2 cellular contexts compared by ENCODE assay signal in the genomic region with DNA sequence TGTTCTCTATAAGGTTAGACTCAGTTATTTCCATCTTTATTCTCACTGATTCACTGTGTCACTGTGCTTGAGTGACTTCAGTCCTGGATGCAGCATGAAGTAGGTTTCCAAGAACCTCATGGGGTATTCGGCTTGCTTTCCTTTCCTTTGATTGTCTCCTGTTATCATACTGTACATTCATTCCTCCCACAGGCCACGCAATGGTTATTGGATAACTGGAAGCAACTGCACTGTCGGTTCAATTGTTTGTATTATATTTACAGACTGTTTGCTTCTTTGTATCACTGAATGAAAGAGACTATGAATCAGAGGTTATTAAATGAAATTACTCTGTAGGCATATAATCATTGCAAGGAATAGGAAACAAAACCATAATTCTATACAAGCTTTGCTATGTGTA.
A peak's percentile ranks its signal among the peaks of the same experiment; 100 is the strongest.
TF ChIP-seq lines count a peak whose summit lies in the region.

No MANE protein-coding gene starts in this region.

TF ChIP-seq in A549, 52 proteins besides CTCF, POLR2A, EP300 and RAD21 (continued from another document):
- no peak for TF ChIP-seq HES2 (IDR thresholded peaks at IDR 0.05)
- TF ChIP-seq MAFK (IDR thresholded peaks at IDR 0.05; ENCODE audit: partially characterized antibody): no peak
- TF ChIP-seq HOXB13 (CRISPR knock-in tag; IDR thresholded peaks at IDR 0.05; ENCODE audit: low read depth): no peak
- peak; percentile 34; the same call in 1 of the 2 replicates for TF ChIP-seq FOSL2 (IDR thresholded peaks at IDR 0.05)
- TF ChIP-seq FOSL2 (CRISPR knock-in tag; IDR thresholded peaks at IDR 0.05): peak; percentile 37; the same call in 1 of the 2 replicates
- TF ChIP-seq RFX5 (IDR thresholded peaks at IDR 0.05): no peak
- TF ChIP-seq, protein P1, sequence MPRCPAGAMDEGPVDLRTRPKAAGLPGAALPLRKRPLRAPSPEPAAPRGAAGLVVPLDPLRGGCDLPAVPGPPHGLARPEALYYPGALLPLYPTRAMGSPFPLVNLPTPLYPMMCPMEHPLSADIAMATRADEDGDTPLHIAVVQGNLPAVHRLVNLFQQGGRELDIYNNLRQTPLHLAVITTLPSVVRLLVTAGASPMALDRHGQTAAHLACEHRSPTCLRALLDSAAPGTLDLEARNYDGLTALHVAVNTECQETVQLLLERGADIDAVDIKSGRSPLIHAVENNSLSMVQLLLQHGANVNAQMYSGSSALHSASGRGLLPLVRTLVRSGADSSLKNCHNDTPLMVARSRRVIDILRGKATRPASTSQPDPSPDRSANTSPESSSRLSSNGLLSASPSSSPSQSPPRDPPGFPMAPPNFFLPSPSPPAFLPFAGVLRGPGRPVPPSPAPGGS (IDR thresholded peaks at IDR 0.05): no peak
- no peak for TF ChIP-seq RARB (CRISPR knock-in tag; IDR thresholded peaks at IDR 0.05)
- TF ChIP-seq CEBPB (IDR thresholded peaks at IDR 0.05): peak in 1 of 2 experiments; percentile 48; a peak in 1 of 4 replicates
- no peak for TF ChIP-seq KDM5A (IDR thresholded peaks at IDR 0.05)
- TF ChIP-seq GATA3 (IDR thresholded peaks at IDR 0.05; ENCODE audit: borderline replicate concordance): peak; percentile 84; the same call in 1 of the 2 replicates
- no peak for TF ChIP-seq SREBF2 (IDR thresholded peaks at IDR 0.05)

TF ChIP-seq in K562, 482 proteins besides CTCF, POLR2A, EP300 and RAD21 (continued from another document):
- TF ChIP-seq, protein P2, sequence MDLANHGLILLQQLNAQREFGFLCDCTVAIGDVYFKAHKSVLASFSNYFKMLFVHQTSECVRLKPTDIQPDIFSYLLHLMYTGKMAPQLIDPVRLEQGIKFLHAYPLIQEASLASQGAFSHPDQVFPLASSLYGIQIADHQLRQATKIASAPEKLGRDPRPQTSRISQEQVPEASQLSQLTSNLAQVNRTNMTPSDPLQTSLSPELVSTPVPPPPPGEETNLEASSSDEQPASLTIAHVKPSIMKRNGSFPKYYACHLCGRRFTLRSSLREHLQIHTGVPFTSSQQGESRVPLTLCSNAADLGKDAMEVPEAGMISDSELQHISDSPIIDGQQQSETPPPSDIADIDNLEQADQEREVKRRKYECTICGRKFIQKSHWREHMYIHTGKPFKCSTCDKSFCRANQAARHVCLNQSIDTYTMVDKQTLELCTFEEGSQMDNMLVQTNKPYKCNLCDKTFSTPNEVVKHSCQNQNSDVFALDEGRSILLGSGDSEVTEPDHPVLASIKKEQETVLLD (IDR thresholded peaks at IDR 0.05): no peak
- peak; percentile 83 for TF ChIP-seq TCF3 (CRISPR knock-in tag; IDR thresholded peaks at IDR 0.05)
- peak; percentile 38; the same call in 1 of the 2 replicates for TF ChIP-seq TEAD4 (IDR thresholded peaks at IDR 0.05; ENCODE audit: low read length)
- no peak for TF ChIP-seq TEAD4 (CRISPR knock-in tag; IDR thresholded peaks at IDR 0.05; ENCODE audit: borderline replicate concordance)
- no peak for TF ChIP-seq XRCC4 (IDR thresholded peaks at IDR 0.05; ENCODE audit: extremely low read depth, insufficient read depth, insufficient read length)
- TF ChIP-seq CBFA2T2 (conservative IDR thresholded peaks at IDR 0.05): peak; percentile 41; the same call in 1 of the 2 replicates
- peak; percentile 71 for TF ChIP-seq CBFA2T3 (IDR thresholded peaks at IDR 0.05)
- TF ChIP-seq TBL1XR1 (IDR thresholded peaks at IDR 0.05; ENCODE audit: low read length in 2 of 2): 0 out of 4 replicates have a peak, but pooled peaks of 1 of the 2 experiments have one; percentile 18
- peak; percentile 79 for TF ChIP-seq ARID1B (IDR thresholded peaks at IDR 0.05)
- TF ChIP-seq ZNF668 (CRISPR knock-in tag; IDR thresholded peaks at IDR 0.05): no peak
- TF ChIP-seq, protein P3, sequence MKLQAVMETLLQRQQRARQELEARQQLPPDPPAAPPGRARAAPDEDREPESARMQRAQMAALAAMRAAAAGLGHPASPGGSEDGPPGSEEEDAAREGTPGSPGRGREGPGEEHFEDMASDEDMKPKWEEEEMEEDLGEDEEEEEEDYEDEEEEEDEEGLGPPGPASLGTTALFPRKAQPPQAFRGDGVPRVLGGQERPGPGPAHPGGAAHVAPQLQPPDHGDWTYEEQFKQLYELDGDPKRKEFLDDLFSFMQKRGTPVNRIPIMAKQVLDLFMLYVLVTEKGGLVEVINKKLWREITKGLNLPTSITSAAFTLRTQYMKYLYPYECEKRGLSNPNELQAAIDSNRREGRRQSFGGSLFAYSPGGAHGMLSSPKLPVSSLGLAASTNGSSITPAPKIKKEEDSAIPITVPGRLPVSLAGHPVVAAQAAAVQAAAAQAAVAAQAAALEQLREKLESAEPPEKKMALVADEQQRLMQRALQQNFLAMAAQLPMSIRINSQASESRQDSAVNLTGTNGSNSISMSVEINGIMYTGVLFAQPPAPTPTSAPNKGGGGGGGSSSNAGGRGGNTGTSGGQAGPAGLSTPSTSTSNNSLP (IDR thresholded peaks at IDR 0.05; ENCODE audit: borderline replicate concordance, low read depth, low read length): 0 out of 2 replicates have a peak, but pooled peaks have one; percentile 29
- 0 out of 2 replicates have a peak, but pooled peaks have one; percentile 28 for TF ChIP-seq GTF2E2 (tag; IDR thresholded peaks at IDR 0.05)
- TF ChIP-seq TAF1 (IDR thresholded peaks at IDR 0.05; ENCODE audit: control insufficient read depth, extremely low read depth, insufficient read depth, low read length, severe bottlenecking): no peak
- TF ChIP-seq SMARCE1 (IDR thresholded peaks at IDR 0.05): no peak
- TF ChIP-seq NCOR1 (IDR thresholded peaks at IDR 0.05): peak; percentile 61
- TF ChIP-seq, protein P4, sequence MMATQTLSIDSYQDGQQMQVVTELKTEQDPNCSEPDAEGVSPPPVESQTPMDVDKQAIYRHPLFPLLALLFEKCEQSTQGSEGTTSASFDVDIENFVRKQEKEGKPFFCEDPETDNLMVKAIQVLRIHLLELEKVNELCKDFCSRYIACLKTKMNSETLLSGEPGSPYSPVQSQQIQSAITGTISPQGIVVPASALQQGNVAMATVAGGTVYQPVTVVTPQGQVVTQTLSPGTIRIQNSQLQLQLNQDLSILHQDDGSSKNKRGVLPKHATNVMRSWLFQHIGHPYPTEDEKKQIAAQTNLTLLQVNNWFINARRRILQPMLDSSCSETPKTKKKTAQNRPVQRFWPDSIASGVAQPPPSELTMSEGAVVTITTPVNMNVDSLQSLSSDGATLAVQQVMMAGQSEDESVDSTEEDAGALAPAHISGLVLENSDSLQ (IDR thresholded peaks at IDR 0.05): peak; percentile 12; the same call in 1 of the 2 replicates
- peak; percentile 58 for TF ChIP-seq FOSL1 (tag; conservative IDR thresholded peaks at IDR 0.05)
- 0 out of 4 replicates have a peak, but pooled peaks of 1 of the 2 experiments have one; percentile 25 for TF ChIP-seq KDM1A (IDR thresholded peaks at IDR 0.05)
- peak; percentile 28; the same call in 1 of the 2 replicates for TF ChIP-seq JUND (IDR thresholded peaks at IDR 0.05; ENCODE audit: borderline replicate concordance, low read depth, low read length)
- TF ChIP-seq JUND (tag; IDR thresholded peaks at IDR 0.05; ENCODE audit: borderline replicate concordance, low read depth, low read length): peak; percentile 44; the same call in 1 of the 3 replicates
- TF ChIP-seq, protein P5, sequence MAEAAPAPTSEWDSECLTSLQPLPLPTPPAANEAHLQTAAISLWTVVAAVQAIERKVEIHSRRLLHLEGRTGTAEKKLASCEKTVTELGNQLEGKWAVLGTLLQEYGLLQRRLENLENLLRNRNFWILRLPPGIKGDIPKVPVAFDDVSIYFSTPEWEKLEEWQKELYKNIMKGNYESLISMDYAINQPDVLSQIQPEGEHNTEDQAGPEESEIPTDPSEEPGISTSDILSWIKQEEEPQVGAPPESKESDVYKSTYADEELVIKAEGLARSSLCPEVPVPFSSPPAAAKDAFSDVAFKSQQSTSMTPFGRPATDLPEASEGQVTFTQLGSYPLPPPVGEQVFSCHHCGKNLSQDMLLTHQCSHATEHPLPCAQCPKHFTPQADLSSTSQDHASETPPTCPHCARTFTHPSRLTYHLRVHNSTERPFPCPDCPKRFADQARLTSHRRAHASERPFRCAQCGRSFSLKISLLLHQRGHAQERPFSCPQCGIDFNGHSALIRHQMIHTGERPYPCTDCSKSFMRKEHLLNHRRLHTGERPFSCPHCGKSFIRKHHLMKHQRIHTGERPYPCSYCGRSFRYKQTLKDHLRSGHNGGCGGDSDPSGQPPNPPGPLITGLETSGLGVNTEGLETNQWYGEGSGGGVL (CRISPR knock-in tag; IDR thresholded peaks at IDR 0.05): no peak
- TF ChIP-seq DACH1 (IDR thresholded peaks at IDR 0.05; ENCODE audit: partially characterized antibody): peak; percentile 7
- TF ChIP-seq YBX1 (IDR thresholded peaks at IDR 0.05): no peak
- no peak for TF ChIP-seq SRSF3 (IDR thresholded peaks at IDR 0.05; ENCODE audit: insufficient read depth, low read length)
